In genomic region chr7:99839560-99840011, GRCh38 we compare ENCODE assay signal across 1 cellular context.
A peak's percentile ranks its signal among the peaks of the same experiment; 100 is the strongest.
TF ChIP-seq lines count a peak whose summit lies in the region.

No MANE protein-coding gene starts in this region.

TF ChIP-seq in H1, 55 proteins besides CTCF, POLR2A, EP300 and RAD21 (continued from another document):
- no peak for TF ChIP-seq SP1 (IDR thresholded peaks at IDR 0.05; ENCODE audit: low read depth, low read length)
- TF ChIP-seq POU5F1 (IDR thresholded peaks at IDR 0.05; ENCODE audit: low read depth, low read length), result 0 out of 2 replicates have a peak, but pooled peaks have one; percentile 52
- 0 out of 2 replicates have a peak, but pooled peaks have one; percentile 23 for TF ChIP-seq YY1 (IDR thresholded peaks at IDR 0.05; ENCODE audit: low read depth, low read length)
TF ChIP-seq in H1: peak in this region for 3.
